In the genomic region with DNA sequence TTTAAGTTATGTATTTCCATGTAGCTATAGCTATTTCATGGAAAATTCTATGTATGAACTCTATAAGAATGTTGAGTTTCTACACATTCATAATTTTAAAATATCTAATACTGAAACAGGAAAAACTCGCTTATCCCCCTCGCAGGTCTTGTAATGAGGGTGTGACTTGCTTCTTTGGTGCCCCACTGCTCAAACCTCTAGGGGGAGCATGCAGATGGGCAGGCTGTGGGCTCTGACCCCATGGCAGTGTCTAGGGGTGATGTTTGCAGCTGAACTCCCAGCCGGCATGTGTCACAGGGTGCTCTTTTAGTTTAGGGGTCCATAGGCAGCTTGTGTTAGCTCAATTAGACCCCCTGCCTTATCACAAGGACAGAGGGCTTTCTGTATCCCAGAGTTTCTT, we compare ENCODE assay signal across 18 cellular contexts.
"Had no signal": no experiment of that assay in that cellular context is flagged by ENCODE, and none has a peak within 500 bp of the region (broad histone marks: within the 10 kb centered on the region; RNA-seq: fewer than 3 reads in every experiment).

No MANE protein-coding gene starts in this region.

- H3K27ac Mint-ChIP-seq: activated naive CD4-positive, alpha-beta T cell treated with anti-CD3 and anti-CD28 coated beads, Interleukin-2, amount 50 U/mL, for 24 hours; dendritic cell treated with granulocyte-macrophage colony-stimulating factor and Interleukin-4, amounts not matched to agents 40 ng/mL and 50 ng/mL, for 4 days; mesothelial cell of epicardium; natural killer cell treated with Interleukin-12 subunit alpha and Interleukin-12 subunit beta and Interleukin-15 and Interleukin-18, amount 100 ng/mL, for 72 hours had no signal

- H3K27me3 Mint-ChIP-seq: activated naive CD4-positive, alpha-beta T cell treated with anti-CD3 and anti-CD28 coated beads, Interleukin-2, amount 50 U/mL, for 24 hours; dendritic cell treated with granulocyte-macrophage colony-stimulating factor and Interleukin-4, amounts not matched to agents 40 ng/mL and 50 ng/mL, for 4 days; natural killer cell treated with Interleukin-12 subunit alpha and Interleukin-12 subunit beta and Interleukin-15 and Interleukin-18, amount 100 ng/mL, for 72 hours had no signal

- H3K4me1 Mint-ChIP-seq: activated naive CD4-positive, alpha-beta T cell treated with anti-CD3 and anti-CD28 coated beads, Interleukin-2, amount 50 U/mL, for 24 hours; mesothelial cell of epicardium had no signal

- H3K36me3 Mint-ChIP-seq: activated naive CD4-positive, alpha-beta T cell treated with anti-CD3 and anti-CD28 coated beads, Interleukin-2, amount 50 U/mL, for 24 hours; mesothelial cell of epicardium; natural killer cell treated with Interleukin-12 subunit alpha and Interleukin-12 subunit beta and Interleukin-15 and Interleukin-18, amount 100 ng/mL, for 72 hours had no signal

- H3K27me3 ChIP-seq: hepatocyte, tibial nerve, uterus had no signal

- H3K36me3 ChIP-seq: lower lobe of right lung, tibial nerve, uterus had no signal

- H3K9me3 Mint-ChIP-seq: activated naive CD4-positive, alpha-beta T cell treated with anti-CD3 and anti-CD28 coated beads, Interleukin-2, amount 50 U/mL, for 24 hours had no signal

- H3K4me3 ChIP-seq: hepatocyte, lower lobe of right lung, tibial nerve, uterus had no signal

- H3K79me2 ChIP-seq: hepatocyte had no signal

- H2AFZ ChIP-seq: hepatocyte had no signal

- H3K9me3 ChIP-seq: lower lobe of right lung, uterus had no signal

- H3K27ac ChIP-seq: hepatocyte, lower lobe of right lung, tibial nerve, uterus had no signal

- H3K4me2 ChIP-seq: hepatocyte had no signal

- ATAC-seq: lower lobe of right lung; natural killer cell treated with Interleukin-12 subunit alpha and Interleukin-12 subunit beta and Interleukin-15 and Interleukin-18, amount 100 ng/mL, for 72 hours had no signal

- H3K4me3 Mint-ChIP-seq: activated naive CD4-positive, alpha-beta T cell treated with anti-CD3 and anti-CD28 coated beads, Interleukin-2, amount 50 U/mL, for 24 hours; dendritic cell treated with granulocyte-macrophage colony-stimulating factor and Interleukin-4, amounts not matched to agents 40 ng/mL and 50 ng/mL, for 4 days; mesothelial cell of epicardium; natural killer cell treated with Interleukin-12 subunit alpha and Interleukin-12 subunit beta and Interleukin-15 and Interleukin-18, amount 100 ng/mL, for 72 hours had no signal

- H3K4me1 ChIP-seq: lower lobe of right lung, tibial nerve, uterus had no signal

- DNase-seq: activated CD4-positive, CD25-positive, alpha-beta regulatory T cell treated with anti-CD3 and anti-CD28 coated beads, Interleukin-2, amount 50 U/mL, for 72 hours; activated CD8-positive, alpha-beta memory T cell treated with anti-CD3 and anti-CD28 coated beads for 24 hours; activated CD8-positive, alpha-beta memory T cell treated with anti-CD3 and anti-CD28 coated beads, Interleukin-2, amount 50 U/mL, for 48 hours; activated effector memory CD4-positive, alpha-beta T cell treated with anti-CD3 and anti-CD28 coated beads, Interleukin-2, amount 50 U/mL, for 16 hours; activated T-cell treated with anti-CD3 and anti-CD28 coated beads, Interleukin-2, amount 50 U/mL, for 48 hours; effector memory CD4-positive, alpha-beta T cell; islet precursor cell; lower lobe of right lung; nucleus accumbens; stimulated activated CD4-positive, alpha-beta T cell treated with anti-CD3 and anti-CD28 coated beads, Interleukin-2, amount 100 ng/mL, for 24 hours; stimulated activated naive CD4-positive, alpha-beta T cell treated with Interleukin-2 at 50 U/mL for 16 hours; uterus had no signal
